Comparison of ENCODE assay signal across 8 cellular contexts in genomic region chr14:102510616-102511520, GRCh38. TPM values are rescaled to one million over a fixed set of nuclear protein-coding genes. Genes with fewer than 3 reads are reported as not detected.
DNase-seq lines count a peak whose midpoint lies in the region; ATAC-seq lines count a peak whose summit lies in the region.

No MANE protein-coding gene starts in this region.

- DNase-seq in activated naive CD4-positive, alpha-beta T cell treated with anti-CD3 and anti-CD28 coated beads, Interleukin-2, amount 50 U/mL, for 16 hours: peak; percentile 50
- DNase-seq in iPS-NIHi7 (ENCODE audit: extremely low spot score): peak; percentile 88

- H3K79me2 ChIP-seq in ACC112 (ENCODE audit: control insufficient read depth, insufficient read depth, low read length, unreplicated experiment): no peaks in the 10 kb centered on the region

- H3K27ac ChIP-seq in ACC112 (ENCODE audit: low read depth, low read length) (no peak overlapping the region), HUES64 (ENCODE audit: low read depth, low read length) (peak overlapping the region; percentile 54; the same call in 1 of the 2 replicates), subcutaneous abdominal adipose tissue (ENCODE audit: low read depth, low read length) (peak overlapping the region; percentile 52)

- H3K4me1 ChIP-seq in ACC112 (ENCODE audit: control insufficient read depth, insufficient read depth, low read length, unreplicated experiment): peaks cover 8% of the 10 kb centered on the region
- no peaks in the 10 kb centered on the region for H3K4me1 ChIP-seq in HUES64 (ENCODE audit: insufficient read depth, low read length)
- peaks cover 2 to 44% (median 33%) of the 10 kb centered on the region in 5 donors for H3K4me1 ChIP-seq in subcutaneous abdominal adipose tissue (ENCODE audit: control insufficient read depth in 5 of 5, insufficient read depth in 5 of 5, low read length in 5 of 5)

- H3K9ac ChIP-seq in HUES64 (ENCODE audit: low read depth, low read length) (peak overlapping the region; percentile 35), subcutaneous abdominal adipose tissue (ENCODE audit: low read length in 5 of 5) (peak overlapping the region in 2 of 5 donors; percentile 64 to 79)

- H3K27me3 ChIP-seq in ACC112 (ENCODE audit: insufficient read depth, low read length) (no peaks in the 10 kb centered on the region), HUES64 (ENCODE audit: insufficient read depth, low read length) (no peaks in the 10 kb centered on the region), subcutaneous abdominal adipose tissue (ENCODE audit: control insufficient read depth in 5 of 5, insufficient read depth in 4 of 5, low read length in 5 of 5) (no peaks in the 10 kb centered on the region)

- WGBS in HUES64: 42% methylated on average over 19 of the region's 19 CpGs

- H3K4me3 ChIP-seq in ACC112 (ENCODE audit: low read depth, low read length) (peak overlapping the region; percentile 78; the same call in 1 of the 2 replicates), HUES64 (ENCODE audit: low read length) (peak overlapping the region; percentile 60), subcutaneous abdominal adipose tissue (ENCODE audit: low read depth in 1 of 5, low read length in 5 of 5) (peak overlapping the region in 4 of 5 donors; percentile 64 to 77 (median 69))

- ATAC-seq in GM21825 (IDR thresholded peaks at IDR 0.05; ENCODE audit: unreplicated experiment): no peak
- ATAC-seq in HG02588 (IDR thresholded peaks at IDR 0.05; ENCODE audit: unreplicated experiment): no peak
- no peak for ATAC-seq in activated CD4-positive, CD25-positive, alpha-beta regulatory T cell treated with anti-CD3 and anti-CD28 coated beads, Interleukin-2, amount 50 U/mL, for 24 hours

- no peak overlapping the region for H2AFZ ChIP-seq in ACC112 (ENCODE audit: low read length, unreplicated experiment)

- H3K9me3 ChIP-seq in HUES64 (ENCODE audit: insufficient read depth, low read depth, low read length): no peaks in the 10 kb centered on the region
- no peaks in the 10 kb centered on the region for H3K9me3 ChIP-seq in subcutaneous abdominal adipose tissue (ENCODE audit: control insufficient read depth in 5 of 5, low read length in 5 of 5)

- H3K36me3 ChIP-seq in ACC112 (ENCODE audit: insufficient read depth, low read length): no peaks in the 10 kb centered on the region
- H3K36me3 ChIP-seq in HUES64 (ENCODE audit: insufficient read depth, low read length): peaks cover 6% of the 10 kb centered on the region; the same call in 1 of the 2 replicates
- H3K36me3 ChIP-seq in subcutaneous abdominal adipose tissue (ENCODE audit: control insufficient read depth in 5 of 5, insufficient read depth in 5 of 5, low read length in 5 of 5): peaks cover 0 to 20% (median 8%) of the 10 kb centered on the region in 5 donors

RNA-seq across cellular contexts. Expression of gene ANKRD9, which starts 1.3 kb away (rescaled TPM):
- 15.6 TPM for polyA plus RNA-seq in HUES64 (2013, experiment 1 of 2)
- polyA plus RNA-seq in HUES64 (2013, experiment 2 of 2): 17.9 TPM
